In the genomic region with DNA sequence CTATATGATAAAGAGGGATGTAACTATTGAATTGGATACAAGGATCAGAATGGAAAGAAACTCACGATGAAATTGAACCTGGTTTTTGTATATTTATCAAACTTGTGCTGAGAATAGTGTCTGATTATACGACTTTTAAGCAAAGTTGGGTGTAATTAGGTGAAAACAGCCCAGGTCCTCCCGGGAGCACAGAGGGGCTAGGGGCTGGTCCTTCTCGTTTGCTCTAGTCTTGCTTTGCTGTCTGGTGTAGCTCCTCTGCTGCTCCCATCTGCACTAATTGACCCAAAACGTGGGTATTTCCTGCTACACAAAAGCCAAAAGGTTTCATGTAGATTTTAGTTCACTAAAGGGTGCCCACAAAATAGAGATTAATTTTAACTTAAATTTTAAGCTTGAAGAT, we compare ENCODE assay signal across 12 cellular contexts.
"Had no signal": no experiment of that assay in that cellular context is flagged by ENCODE, and none has a peak within 500 bp of the region (broad histone marks: within the 10 kb centered on the region; RNA-seq: fewer than 3 reads in every experiment).

No MANE protein-coding gene starts in this region.

- DNase-seq: activated CD4-positive, alpha-beta T cell treated with anti-CD3 and anti-CD28 coated beads for 4 hours; activated CD8-positive, alpha-beta T cell treated with anti-CD3 and anti-CD28 coated beads for 36 hours; activated naive CD4-positive, alpha-beta T cell treated with anti-CD3 and anti-CD28 coated beads, Interleukin-2, amount 10 ng/mL, durations not matched to agents 7 days and 5 days; stimulated activated CD4-positive, alpha-beta T cell treated with anti-CD3 and anti-CD28 coated beads, Interleukin-15, amount 100 ng/mL, for 24 hours; stimulated activated CD4-positive, alpha-beta T cell treated with anti-CD3 and anti-CD28 coated beads, Interleukin-4, amount 100 ng/mL, for 24 hours; stimulated activated naive CD8-positive, alpha-beta T cell treated with anti-CD3 and anti-CD28 coated beads, Interleukin-15, amount 100 ng/mL, for 72 hours; WERI-Rb-1 had no signal

- ATAC-seq: stimulated activated naive CD8-positive, alpha-beta T cell treated with anti-CD3 and anti-CD28 coated beads, Interleukin-15, amount 100 ng/mL, for 72 hours had no signal

- H3K27me3 ChIP-seq: esophagus muscularis mucosa, foreskin keratinocyte had no signal

- H3K4me1 Mint-ChIP-seq: activated naive CD4-positive, alpha-beta T cell treated with anti-CD3 and anti-CD28 coated beads, Interleukin-2, amount 10 ng/mL, durations not matched to agents 7 days and 5 days; nephron; stimulated activated naive CD8-positive, alpha-beta T cell treated with anti-CD3 and anti-CD28 coated beads, Interleukin-15, amount 100 ng/mL, for 72 hours had no signal

- H3K27ac ChIP-seq: esophagus muscularis mucosa, WERI-Rb-1 had no signal

- H3K4me3 Mint-ChIP-seq: activated CD8-positive, alpha-beta T cell treated with anti-CD3 and anti-CD28 coated beads for 36 hours; activated naive CD4-positive, alpha-beta T cell treated with anti-CD3 and anti-CD28 coated beads, Interleukin-2, amount 10 ng/mL, durations not matched to agents 7 days and 5 days; activated T-helper 17 cell treated with anti-CD3 and anti-CD28 coated beads, Interleukin-2, amount 50 U/mL, for 72 hours; nephron; stimulated activated naive CD8-positive, alpha-beta T cell treated with anti-CD3 and anti-CD28 coated beads, Interleukin-15, amount 100 ng/mL, for 72 hours had no signal

- H3K27ac Mint-ChIP-seq: activated CD8-positive, alpha-beta T cell treated with anti-CD3 and anti-CD28 coated beads for 36 hours; activated naive CD4-positive, alpha-beta T cell treated with anti-CD3 and anti-CD28 coated beads, Interleukin-2, amount 10 ng/mL, durations not matched to agents 7 days and 5 days; activated T-helper 17 cell treated with anti-CD3 and anti-CD28 coated beads, Interleukin-2, amount 50 U/mL, for 72 hours; nephron had no signal

- H3K4me1 ChIP-seq: esophagus muscularis mucosa had no signal

- H3K4me3 ChIP-seq: esophagus muscularis mucosa, thoracic aorta had no signal

- H3K9me3 Mint-ChIP-seq: activated T-helper 17 cell treated with anti-CD3 and anti-CD28 coated beads, Interleukin-2, amount 50 U/mL, for 72 hours; nephron had no signal

- H3K27me3 Mint-ChIP-seq: activated CD8-positive, alpha-beta T cell treated with anti-CD3 and anti-CD28 coated beads for 36 hours; activated naive CD4-positive, alpha-beta T cell treated with anti-CD3 and anti-CD28 coated beads, Interleukin-2, amount 10 ng/mL, durations not matched to agents 7 days and 5 days; activated T-helper 17 cell treated with anti-CD3 and anti-CD28 coated beads, Interleukin-2, amount 50 U/mL, for 72 hours; stimulated activated naive CD8-positive, alpha-beta T cell treated with anti-CD3 and anti-CD28 coated beads, Interleukin-15, amount 100 ng/mL, for 72 hours had no signal

- H3K9me3 ChIP-seq: esophagus muscularis mucosa, thoracic aorta had no signal
